In the genomic region with DNA sequence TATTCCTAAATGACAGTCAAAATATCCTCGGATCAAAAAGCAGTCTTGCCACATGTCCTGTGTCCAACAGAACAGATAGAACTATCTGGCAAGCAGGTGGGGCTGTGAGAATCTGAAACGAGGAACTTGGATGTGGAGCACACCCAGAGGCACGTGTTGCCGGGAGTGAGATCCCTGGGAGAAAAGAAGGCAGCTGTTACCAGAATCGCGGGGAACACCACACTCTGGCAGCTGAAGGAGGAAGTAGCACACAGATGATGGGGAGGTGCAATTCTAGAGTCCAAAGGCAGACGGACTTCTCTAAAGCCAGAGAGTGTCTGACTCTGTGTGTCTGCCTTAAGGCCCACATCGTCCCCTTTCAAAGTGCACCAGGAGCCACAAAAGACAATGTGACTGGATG, we compare ENCODE assay signal across 8 cellular contexts. TPM values are rescaled to one million over a fixed set of nuclear protein-coding genes. Genes with fewer than 3 reads are reported as not detected.
DNase-seq lines count a peak whose midpoint lies in the region; ATAC-seq and TF ChIP-seq lines count a peak whose summit lies in the region.

No MANE protein-coding gene starts in this region.

- H3K36me3 ChIP-seq in ACC112 (ENCODE audit: insufficient read depth, low read length) (no peaks in the 10 kb centered on the region), RWPE2 (ENCODE audit: low read depth) (peaks cover 7% of the 10 kb centered on the region), heart right ventricle (no peaks in the 10 kb centered on the region)

- DNase-seq in GM19238 (ENCODE audit: insufficient read length, low spot score) (peak; percentile 14), RWPE2 (ENCODE audit: low spot score) (no peak), heart right ventricle (no peak), T-helper 9 cell (no peak), activated gamma-delta T cell (lab: John Stamatoyannopoulos, UW) (no peak)

- H3K9me3 ChIP-seq in RWPE2 (ENCODE audit: severe bottlenecking): no peaks in the 10 kb centered on the region
- no peaks in the 10 kb centered on the region for H3K9me3 ChIP-seq in heart right ventricle

- 0 out of 3 replicates have a peak, but pooled peaks have one; percentile 14 for ATAC-seq in RWPE2 (ENCODE audit: low read depth)
- peak in 7 of 8 donors; percentile 41 to 82 (median 47) for ATAC-seq in heart right ventricle
- ATAC-seq in HG02588 (IDR thresholded peaks at IDR 0.05; ENCODE audit: unreplicated experiment): no peak
- no peak for ATAC-seq in HG02973 (IDR thresholded peaks at IDR 0.05; ENCODE audit: unreplicated experiment)

- H3K4me3 ChIP-seq in ACC112 (ENCODE audit: low read depth, low read length): 0 out of 2 replicates have a peak overlapping the region, but pooled peaks have one; percentile 3
- no peak overlapping the region for H3K4me3 ChIP-seq in RWPE2 (ENCODE audit: severe bottlenecking)
- H3K4me3 ChIP-seq in heart right ventricle: no peak overlapping the region

- H3K79me2 ChIP-seq in ACC112 (ENCODE audit: control insufficient read depth, insufficient read depth, low read length, unreplicated experiment): peaks cover 96% of the 10 kb centered on the region

- no peak overlapping the region for H2AFZ ChIP-seq in ACC112 (ENCODE audit: low read length, unreplicated experiment)

- 11 to 19% methylated on average over 8 of the region's 8 CpGs for WGBS in heart right ventricle, 2 donors

- intact Hi-C loops in heart right ventricle (cut with DNase I): no loop called here

- H3K27me3 ChIP-seq in ACC112 (ENCODE audit: insufficient read depth, low read length): no peaks in the 10 kb centered on the region
- H3K27me3 ChIP-seq in RWPE2 (ENCODE audit: insufficient read depth, poor library complexity, severe bottlenecking): no peaks in the 10 kb centered on the region
- no peaks in the 10 kb centered on the region for H3K27me3 ChIP-seq in heart right ventricle

- H3K27ac ChIP-seq in ACC112 (ENCODE audit: low read depth, low read length) (no peak overlapping the region), RWPE2 (ENCODE audit: poor library complexity, severe bottlenecking) (no peak overlapping the region), heart right ventricle (no peak overlapping the region)

- TF ChIP-seq CTCF in RWPE2 (IDR thresholded peaks at IDR 0.05; ENCODE audit: poor library complexity, severe bottlenecking): no peak
- TF ChIP-seq CTCF in heart right ventricle (IDR thresholded peaks at IDR 0.05): peak in 1 of 9 donors; percentile 12

- H3K4me1 ChIP-seq in ACC112 (ENCODE audit: control insufficient read depth, insufficient read depth, low read length, unreplicated experiment): peaks cover 19% of the 10 kb centered on the region
- peaks cover 26% of the 10 kb centered on the region for H3K4me1 ChIP-seq in RWPE2 (ENCODE audit: insufficient read depth, poor library complexity, severe bottlenecking)
- H3K4me1 ChIP-seq in heart right ventricle: peaks cover 7 to 40% (median 20%) of the 10 kb centered on the region in 9 donors

RNA-seq across cellular contexts. Expression of a gene that starts 22.3 kb away (rescaled TPM):
- total RNA-seq in heart right ventricle: 10 to 100 TPM; 11.4 to 29.2 (median 17.4) TPM
- 10 to 100 TPM in 1 of 2 donors, 1 to 10 TPM in 1; 3.8 to 18.7 TPM for polyA plus RNA-seq in heart right ventricle

Comparison
In these comparisons a context has a peak if more than half of its experiments do, and no peak if none do; other contexts are left out.
1. ATAC-seq: peak in RWPE2 (single experiment) and heart right ventricle (7 of 8); none in HG02588 (single experiment) and HG02973 (single experiment).